21 cellular contexts compared by ENCODE assay signal in genomic region chr22:36798671-36799066, GRCh38. TPM values are rescaled to one million over a fixed set of nuclear protein-coding genes. Genes with fewer than 3 reads are reported as not detected.
DNase-seq lines count a peak whose midpoint lies in the region; ATAC-seq and TF ChIP-seq lines count a peak whose summit lies in the region.
"Had no signal": no experiment of that assay in that cellular context is flagged by ENCODE, and none has a peak within 500 bp of the region (broad histone marks: within the 10 kb centered on the region; RNA-seq: fewer than 3 reads in every experiment).

No MANE protein-coding gene starts in this region.

- peak overlapping the region; percentile 5 for H3K4me2 ChIP-seq in neural progenitor cell
- H3K4me2 ChIP-seq: A549 had no signal

- H2AFZ ChIP-seq in neural progenitor cell (replicated peaks) = no peak overlapping the region

- TF ChIP-seq POLR2A in sigmoid colon (IDR thresholded peaks at IDR 0.05) = no peak

- intact Hi-C loops in aorta (cut with DNase I) (no loop called here), sigmoid colon (cut with DNase I) (no loop called here)

- WGBS in aorta, 2 donors = 72 to 76% methylated on average over 11 of the region's 11 CpGs
- 68 to 87% methylated on average over 11 of the region's 11 CpGs for WGBS in sigmoid colon, 2 donors

- H3K79me2 ChIP-seq in neural progenitor cell (ENCODE audit: low read depth) = no peaks in the 10 kb centered on the region

- H3K4me1 ChIP-seq in neural progenitor cell (peaks cover 30% of the 10 kb centered on the region), aorta (ENCODE audit: control insufficient read depth in 1 of 2, insufficient read depth in 2 of 2, low read length in 2 of 2) (no peaks in the 10 kb centered on the region), sigmoid colon (no peaks in the 10 kb centered on the region)
- H3K4me1 ChIP-seq: A549, BE2C, Caco-2, HAP-1 had no signal

- H3K4me3 ChIP-seq in neural progenitor cell (no peak overlapping the region), aorta (ENCODE audit: low read length in 2 of 2) (no peak overlapping the region), sigmoid colon (no peak overlapping the region)
- H3K4me3 ChIP-seq: A549, HAP-1 had no signal

- no peaks in the 10 kb centered on the region for H3K9me3 Mint-ChIP-seq in activated naive CD4-positive, alpha-beta T cell treated with anti-CD3 and anti-CD28 coated beads, Interleukin-2, amount 50 U/mL, for 24 hours
- H3K9me3 Mint-ChIP-seq in neural progenitor cell = no peaks in the 10 kb centered on the region
- no peaks in the 10 kb centered on the region for H3K9me3 Mint-ChIP-seq in naive thymus-derived CD8-positive, alpha-beta T cell
- H3K9me3 Mint-ChIP-seq: CD4-positive, CD25-positive, alpha-beta regulatory T cell; CD8-positive, alpha-beta T cell; HFFc6 had no signal

- no peaks in the 10 kb centered on the region for H3K4me1 Mint-ChIP-seq in activated naive CD4-positive, alpha-beta T cell treated with anti-CD3 and anti-CD28 coated beads, Interleukin-2, amount 50 U/mL, for 24 hours
- peaks cover 50% of the 10 kb centered on the region for H3K4me1 Mint-ChIP-seq in neural progenitor cell
- no peaks in the 10 kb centered on the region for H3K4me1 Mint-ChIP-seq in naive thymus-derived CD8-positive, alpha-beta T cell
- H3K4me1 Mint-ChIP-seq: CD4-positive, CD25-positive, alpha-beta regulatory T cell had no signal

- H3K36me3 Mint-ChIP-seq in activated naive CD4-positive, alpha-beta T cell treated with anti-CD3 and anti-CD28 coated beads, Interleukin-2, amount 50 U/mL, for 24 hours = no peaks in the 10 kb centered on the region
- no peaks in the 10 kb centered on the region for H3K36me3 Mint-ChIP-seq in neural progenitor cell
- no peaks in the 10 kb centered on the region for H3K36me3 Mint-ChIP-seq in naive thymus-derived CD8-positive, alpha-beta T cell
- H3K36me3 Mint-ChIP-seq: CD4-positive, CD25-positive, alpha-beta regulatory T cell; CD8-positive, alpha-beta T cell had no signal

- ATAC-seq in esophagus mucosa (peak; percentile 16), aorta (ENCODE audit: low FRiP score) (peak; percentile 24)
- ATAC-seq in naive thymus-derived CD8-positive, alpha-beta T cell = no peak
- ATAC-seq: A549; CD8-positive, alpha-beta T cell had no signal

- peaks cover 4% of the 10 kb centered on the region for H3F3A ChIP-seq in neural progenitor cell (ENCODE audit: low read depth)

- H4K20me1 ChIP-seq in neural progenitor cell (ENCODE audit: low read depth) = peaks cover 14% of the 10 kb centered on the region

- TF ChIP-seq EP300 in sigmoid colon (IDR thresholded peaks at IDR 0.05) = no peak

- H3K27ac ChIP-seq in neural progenitor cell (no peak overlapping the region), aorta (ENCODE audit: low read depth in 1 of 2, low read length in 2 of 2) (no peak overlapping the region), sigmoid colon (no peak overlapping the region)
- H3K27ac ChIP-seq: 22Rv1, A549, C4-2B had no signal

- no peaks in the 10 kb centered on the region for H3K36me3 ChIP-seq in neural progenitor cell
- H3K36me3 ChIP-seq in aorta (ENCODE audit: control insufficient read depth in 1 of 2, insufficient read depth in 2 of 2, low read length in 1 of 2) = no peaks in the 10 kb centered on the region
- H3K36me3 ChIP-seq in sigmoid colon = no peaks in the 10 kb centered on the region
- H3K36me3 ChIP-seq: BE2C, HAP-1 had no signal

- no peak for TF ChIP-seq CTCF in neural progenitor cell (IDR thresholded peaks at IDR 0.05)
- TF ChIP-seq CTCF in sigmoid colon (IDR thresholded peaks at IDR 0.05) = no peak

- H3K27ac Mint-ChIP-seq in activated naive CD4-positive, alpha-beta T cell treated with anti-CD3 and anti-CD28 coated beads, Interleukin-2, amount 50 U/mL, for 24 hours = peak overlapping the region; percentile 51
- H3K27ac Mint-ChIP-seq in neural progenitor cell = no peak overlapping the region
- no peak overlapping the region for H3K27ac Mint-ChIP-seq in naive thymus-derived CD8-positive, alpha-beta T cell
- H3K27ac Mint-ChIP-seq: CD4-positive, CD25-positive, alpha-beta regulatory T cell; CD8-positive, alpha-beta T cell; HFFc6 had no signal

- H3K9me3 ChIP-seq in neural progenitor cell (ENCODE audit: low read depth) (no peaks in the 10 kb centered on the region), aorta (ENCODE audit: control insufficient read depth, low read length) (no peaks in the 10 kb centered on the region), sigmoid colon (no peaks in the 10 kb centered on the region)
- H3K9me3 ChIP-seq: A549, BE2C, Caco-2, HAP-1 had no signal

- no peak overlapping the region for H3K4me3 Mint-ChIP-seq in activated naive CD4-positive, alpha-beta T cell treated with anti-CD3 and anti-CD28 coated beads, Interleukin-2, amount 50 U/mL, for 24 hours
- H3K4me3 Mint-ChIP-seq in neural progenitor cell = no peak overlapping the region
- H3K4me3 Mint-ChIP-seq in naive thymus-derived CD8-positive, alpha-beta T cell = no peak overlapping the region
- H3K4me3 Mint-ChIP-seq: CD4-positive, CD25-positive, alpha-beta regulatory T cell; CD8-positive, alpha-beta T cell; HFFc6 had no signal

- H3K27me3 ChIP-seq in neural progenitor cell (peaks cover 28% of the 10 kb centered on the region), aorta (ENCODE audit: control insufficient read depth in 1 of 2, insufficient read depth in 2 of 2, low read length in 1 of 2) (no peaks in the 10 kb centered on the region), sigmoid colon (peaks cover 0 to 8% (median 3%) of the 10 kb centered on the region in 3 donors)

- no peak for DNase-seq in activated naive CD4-positive, alpha-beta T cell treated with Interleukin-2 at 50 U/mL for 16 hours
- no peak for DNase-seq in neural progenitor cell (ENCODE audit: low spot score)
- DNase-seq in aorta = no peak
- DNase-seq in A172 (ENCODE audit: low spot score) = no peak
- DNase-seq in sigmoid colon = no peak
- no peak for DNase-seq in naive thymus-derived CD8-positive, alpha-beta T cell
- DNase-seq: ACHN; AML-193; BE2C; Caco-2; CD4-positive, CD25-positive, alpha-beta regulatory T cell; CD8-positive, alpha-beta T cell; DND-41; GOT3; HFFc6 had no signal

- POLR2A ChIA-PET in naive thymus-derived CD8-positive, alpha-beta T cell (lab: Charles Lee) = no interaction called here

- H3K27me3 Mint-ChIP-seq in activated naive CD4-positive, alpha-beta T cell treated with anti-CD3 and anti-CD28 coated beads, Interleukin-2, amount 50 U/mL, for 24 hours = peaks cover 1% of the 10 kb centered on the region
- H3K27me3 Mint-ChIP-seq in neural progenitor cell (ENCODE audit: insufficient read depth, low read depth) = peaks cover 20% of the 10 kb centered on the region
- peaks cover 4 to 32% (median 20%) of the 10 kb centered on the region in 5 donors for H3K27me3 Mint-ChIP-seq in naive thymus-derived CD8-positive, alpha-beta T cell
- H3K27me3 Mint-ChIP-seq: CD4-positive, CD25-positive, alpha-beta regulatory T cell had no signal

- H3K9ac ChIP-seq in neural progenitor cell = no peak overlapping the region

RNA-seq across cellular contexts. Expression of gene PVALB, which starts 18.2 kb away (rescaled TPM):
- total RNA-seq in esophagus mucosa (not detected), neural progenitor cell (ENCODE audit: low replicate concordance) (not detected in 2 replicates), aorta (not detected), sigmoid colon (not detected)
- polyA plus RNA-seq in aorta (not detected), sigmoid colon (not detected)
- 1.2 TPM in 1 of 2 replicates, not detected in the other for total RNA-seq in A172 (2014; rRNA removed; shearing (Covaris generic))
- total RNA-seq in naive thymus-derived CD8-positive, alpha-beta T cell = not detected
- not detected for polyA plus RNA-seq in naive thymus-derived CD8-positive, alpha-beta T cell
- total RNA-seq: Caco-2; CD4-positive, CD25-positive, alpha-beta regulatory T cell; CD8-positive, alpha-beta T cell; HFFc6 had no signal
- polyA plus RNA-seq: A549; CD4-positive, CD25-positive, alpha-beta regulatory T cell had no signal

RNA-seq across cellular contexts. Expression of gene IFT27, which starts 22.8 kb away (rescaled TPM):
- 12.6 TPM for total RNA-seq in esophagus mucosa
- total RNA-seq in neural progenitor cell (ENCODE audit: low replicate concordance) = 31.7 and 37.1 TPM in 2 replicates
- total RNA-seq in aorta = 10 to 100 TPM; 16.1 to 27.4 TPM
- 10 to 100 TPM in 1 of 2 donors, 1 to 10 TPM in 1; 9.5 to 23.3 TPM for polyA plus RNA-seq in aorta
- 12.5 and 14.2 TPM in 2 replicates for total RNA-seq in A172 (2014; rRNA removed; shearing (Covaris generic))
- total RNA-seq in sigmoid colon = 10 to 100 TPM; 15.9 to 27.7 (median 25.1) TPM
- polyA plus RNA-seq in sigmoid colon = 10 to 100 TPM; 15.0 to 27.9 (median 17.8) TPM
- 10 to 100 TPM; 29.0 to 30.3 TPM for total RNA-seq in naive thymus-derived CD8-positive, alpha-beta T cell
- 1 to 10 TPM; 8.1 to 10.0 (median 9.1) TPM for polyA plus RNA-seq in naive thymus-derived CD8-positive, alpha-beta T cell

Comparison
In these comparisons a context has a peak if more than half of its experiments do, and no peak if none do; other contexts are left out.
1. ATAC-seq: peak in esophagus mucosa (single experiment) and aorta (single experiment); none in naive thymus-derived CD8-positive, alpha-beta T cell (0 of 2).